ENCODE assay signal across 13 cellular contexts in genomic region chr14:66009104-66009503, GRCh38.
A peak's percentile ranks its signal among the peaks of the same experiment; 100 is the strongest.
DNase-seq lines count a peak whose midpoint lies in the region; ATAC-seq and TF ChIP-seq lines count a peak whose summit lies in the region.
"Had no signal": no experiment of that assay in that cellular context is flagged by ENCODE, and none has a peak within 500 bp of the region (broad histone marks: within the 10 kb centered on the region; RNA-seq: fewer than 3 reads in every experiment).

No MANE protein-coding gene starts in this region.

- intact Hi-C loops in mammary epithelial cell (cut with micrococcal nuclease): no loop called here
- intact Hi-C loops in upper lobe of right lung (cut with DNase I): no loop called here

- no peak overlapping the region for H3K4me3 ChIP-seq in HUES6 (ENCODE audit: low read depth, low read length)
- H3K4me3 ChIP-seq in mammary epithelial cell (replicated peaks in 1 of 3; ENCODE audit: insufficient read depth in 1 of 3, low read depth in 2 of 3, low read length in 3 of 3): no peak overlapping the region
- H3K4me3 ChIP-seq in upper lobe of right lung: no peak overlapping the region
- H3K4me3 ChIP-seq: mucosa of descending colon had no signal

- H3K36me3 ChIP-seq in HUES6 (ENCODE audit: control insufficient read depth, insufficient read depth, low read length) (no peaks in the 10 kb centered on the region), mammary epithelial cell (ENCODE audit: insufficient read depth, low read length) (no peaks in the 10 kb centered on the region), upper lobe of right lung (no peaks in the 10 kb centered on the region)

- H3K4me1 ChIP-seq in HUES6 (ENCODE audit: control insufficient read depth, insufficient read depth, low read length): peaks cover 21% of the 10 kb centered on the region
- no peaks in the 10 kb centered on the region for H3K4me1 ChIP-seq in mammary epithelial cell (ENCODE audit: insufficient read depth, low read length)
- H3K4me1 ChIP-seq in upper lobe of right lung: no peaks in the 10 kb centered on the region

- TF ChIP-seq CTCF in AG09319 (IDR thresholded peaks at IDR 0.05; ENCODE audit: low read depth, low read length) (no peak), mammary epithelial cell (conservative IDR thresholded peaks at IDR 0.05 in 1 of 2, IDR thresholded peaks at IDR 0.05 in 1 of 2; ENCODE audit: extremely low read depth in 1 of 2, insufficient read depth in 1 of 2, low read depth in 1 of 2, low read length in 2 of 2) (no peak), upper lobe of right lung (IDR thresholded peaks at IDR 0.05) (no peak)

- H3K79me2 ChIP-seq in mammary epithelial cell (ENCODE audit: insufficient read depth, low read length): no peaks in the 10 kb centered on the region

- H3K9me3 ChIP-seq in HUES6 (ENCODE audit: control insufficient read depth, insufficient read depth, low read depth, low read length): 0 out of 2 replicates have a peak, but pooled peaks cover 3% of the 10 kb centered on the region
- no peaks in the 10 kb centered on the region for H3K9me3 ChIP-seq in mammary epithelial cell (replicated peaks; ENCODE audit: insufficient read depth, low read length)
- no peaks in the 10 kb centered on the region for H3K9me3 ChIP-seq in upper lobe of right lung
- H3K9me3 ChIP-seq: mucosa of descending colon had no signal

- no TSS peak for BruUV-seq in mammary epithelial cell (replicated peaks; lab: Mats Ljungman, UMichigan)

- in situ Hi-C loops in mammary epithelial cell (cut with MboI; ENCODE audit: low sequenced_read_pairs in 2 of 2): no loop called here

- no peak overlapping the region for H3K9ac ChIP-seq in HUES6 (ENCODE audit: low read length)
- no peak overlapping the region for H3K9ac ChIP-seq in mammary epithelial cell (ENCODE audit: insufficient read depth, low read length)

- H3K27me3 ChIP-seq in HUES6 (ENCODE audit: control insufficient read depth, insufficient read depth, low read length): no peaks in the 10 kb centered on the region
- peaks cover 2% of the 10 kb centered on the region for H3K27me3 ChIP-seq in mammary epithelial cell (ENCODE audit: insufficient read depth, low read length)
- H3K27me3 ChIP-seq in upper lobe of right lung: no peaks in the 10 kb centered on the region

- DNase-seq in AG09319 (ENCODE audit: extremely low read depth, low read depth): peak; percentile 28
- DNase-seq in mammary epithelial cell: peak; percentile 57
- peak; percentile 50 for DNase-seq in kidney tubule cell (ENCODE audit: low spot score)
- no peak for DNase-seq in upper lobe of right lung
- DNase-seq in NK-92 (lab: John Stamatoyannopoulos, UW; ENCODE audit: unreplicated experiment): no peak
- DNase-seq in NAMALWA (ENCODE audit: low spot score): no peak
- DNase-seq in stimulated activated CD4-positive, alpha-beta T cell treated with anti-CD3 and anti-CD28 coated beads, Interleukin-15, amount 100 ng/mL, for 24 hours: no peak
- DNase-seq: activated T-cell treated with anti-CD3 and anti-CD28 coated beads, Interleukin-2, amount 50 U/mL, for 4 hours; CD4-positive, CD25-positive, alpha-beta regulatory T cell; NCI-H187 treated with DMSO at 0.1 percent for 48 hours; small intestine had no signal

- H3K27ac ChIP-seq in HUES6 (ENCODE audit: low read depth, low read length) (peak overlapping the region; percentile 74; the same call in 1 of the 2 replicates), mammary epithelial cell (ENCODE audit: insufficient read depth, low read depth, low read length) (no peak overlapping the region), upper lobe of right lung (no peak overlapping the region)

- no peaks in the 10 kb centered on the region for H4K20me1 ChIP-seq in mammary epithelial cell (ENCODE audit: insufficient read depth, low read length)

- dilution Hi-C loops in mammary epithelial cell (cut with HindIII; ENCODE audit: low sequenced_read_pairs): no loop called here

- H3K4me2 ChIP-seq in mammary epithelial cell (ENCODE audit: insufficient read depth, low read depth, low read length): no peak overlapping the region

- no peak overlapping the region for H2AFZ ChIP-seq in mammary epithelial cell (ENCODE audit: low read depth, low read length)

- ATAC-seq in upper lobe of right lung: no peak
- ATAC-seq: activated T-cell treated with anti-CD3 and anti-CD28 coated beads, Interleukin-2, amount 50 U/mL, for 4 hours; mucosa of descending colon had no signal

- CTCF ChIA-PET in mammary epithelial cell (lab: Charles Lee; ENCODE audit: low non-redundant PET): no interaction called here

- WGBS in mammary epithelial cell (ENCODE audit: low coverage, missing lambda C conversion rate): 79% methylated on average over 1 of the region's 1 CpG

Comparison
In these comparisons a context has a peak if more than half of its experiments do, and no peak if none do; other contexts are left out.
1. DNase-seq: peak in AG09319 (single experiment), mammary epithelial cell (single experiment) and kidney tubule cell (single experiment); none in upper lobe of right lung (single experiment), NK-92 (single experiment), NAMALWA (single experiment) and stimulated activated CD4-positive, alpha-beta T cell treated with anti-CD3 and anti-CD28 coated beads, Interleukin-15, amount 100 ng/mL, for 24 hours (single experiment).